In the genomic region with DNA sequence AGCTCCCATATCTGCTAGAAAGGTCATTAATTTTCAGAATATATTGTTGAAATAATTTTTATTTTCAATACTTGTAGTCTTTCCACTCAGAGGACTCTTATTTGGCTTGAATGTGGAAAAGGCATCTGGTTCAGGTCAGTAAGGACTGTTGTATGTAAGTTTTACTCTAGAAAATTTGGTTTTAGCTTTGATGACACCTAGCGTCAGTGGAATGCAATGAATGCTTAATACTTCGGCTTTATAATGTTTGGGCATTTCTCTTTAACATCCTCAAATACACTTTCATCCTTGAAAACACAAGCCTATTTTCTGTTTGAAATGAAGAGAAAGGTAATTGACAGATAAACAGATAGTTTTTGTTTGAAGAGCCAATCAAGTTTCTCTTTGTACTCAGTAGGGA, we compare ENCODE assay signal across 14 cellular contexts.
DNase-seq lines count a peak whose midpoint lies in the region; ATAC-seq, FAIRE-seq and TF ChIP-seq lines count a peak whose summit lies in the region.
"Had no signal": no experiment of that assay in that cellular context is flagged by ENCODE, and none has a peak within 500 bp of the region (broad histone marks: within the 10 kb centered on the region; RNA-seq: fewer than 3 reads in every experiment).

No MANE protein-coding gene starts in this region.

- H4K91ac ChIP-seq in H1 (replicated peaks; ENCODE audit: insufficient read length, low read length): no peak overlapping the region

- H3K4me1 ChIP-seq in H1 (replicated peaks in 1 of 4; ENCODE audit: control insufficient read depth in 3 of 4, insufficient read depth in 4 of 4, low read length in 3 of 4) (no peaks in the 10 kb centered on the region; a peak in 1 of 7 replicates), Peyer's patch (no peaks in the 10 kb centered on the region)

- H3K9me3 ChIP-seq in H1 (ENCODE audit: insufficient read depth in 2 of 2, low read depth in 1 of 2, low read length in 1 of 2) (no peaks in the 10 kb centered on the region), Peyer's patch (no peaks in the 10 kb centered on the region)

- FAIRE-seq in H1 (lab: Jason Lieb, UNC): no peak
- FAIRE-seq: GM12878, HepG2 had no signal

- H3K9ac ChIP-seq in H1 (replicated peaks in 1 of 4; ENCODE audit: extremely low read depth in 1 of 4, low read depth in 3 of 4, low read length in 3 of 4): no peak overlapping the region

- H4K8ac ChIP-seq in H1 (ENCODE audit: extremely low read depth, insufficient read depth, low read length): no peak overlapping the region

- TF ChIP-seq RAD21 in H1 (IDR thresholded peaks at IDR 0.05 in 1 of 2, conservative IDR thresholded peaks at IDR 0.05 in 1 of 2; ENCODE audit: low read depth in 2 of 2, low read length in 2 of 2): peak; percentile 30 to 34

- H3K36me3 ChIP-seq in H1 (ENCODE audit: control insufficient read depth in 2 of 4, insufficient read depth in 4 of 4, low read length in 3 of 4): peaks cover 0 to 12% (median 0%) of the 10 kb centered on the region in 4 experiments; a peak in 1 of 8 replicates
- H3K36me3 ChIP-seq in Peyer's patch: no peaks in the 10 kb centered on the region

- H3K56ac ChIP-seq in H1 (replicated peaks; ENCODE audit: insufficient read length, low read depth, low read length): no peak overlapping the region

- no peak for ATAC-seq in GM21447 (IDR thresholded peaks at IDR 0.05; ENCODE audit: unreplicated experiment)
- ATAC-seq in stimulated activated naive CD8-positive, alpha-beta T cell treated with anti-CD3 and anti-CD28 coated beads, Interleukin-15, Interleukin-2, amounts not matched to agents 100 U/mL and 50 U/mL, for 24 hours: no peak
- ATAC-seq: GM12878, HepG2 had no signal

- H2AFZ ChIP-seq in H1 (ENCODE audit: low read length): no peak overlapping the region

- no peaks in the 10 kb centered on the region for H4K20me1 ChIP-seq in H1 (replicated peaks in 1 of 2; ENCODE audit: control insufficient read depth in 1 of 2, insufficient read depth in 2 of 2, low read length in 2 of 2)

- H3K4me3 ChIP-seq in LNCaP clone FGC (ENCODE audit: low read depth, low read length): no peak overlapping the region
- no peak overlapping the region for H3K4me3 ChIP-seq in H1 (ENCODE audit: extremely low read depth in 1 of 4, insufficient read depth in 2 of 4, low read depth in 3 of 4, low read length in 4 of 4)
- H3K4me3 ChIP-seq in Peyer's patch: no peak overlapping the region
- H3K4me3 ChIP-seq: GM12878 had no signal

- H2AK5ac ChIP-seq in H1 (ENCODE audit: low read depth, low read length): no peak overlapping the region

- H3K23me2 ChIP-seq in H1 (ENCODE audit: low read depth, low read length): no peaks in the 10 kb centered on the region

- TF ChIP-seq POLR2A in H1 (IDR thresholded peaks at IDR 0.05; ENCODE audit: control extremely low read depth in 1 of 2, low read depth in 2 of 2, low read length in 2 of 2) (no peak), Peyer's patch (IDR thresholded peaks at IDR 0.05) (no peak)

- H2BK20ac ChIP-seq in H1 (ENCODE audit: low read length): no peak overlapping the region

- H2BK15ac ChIP-seq in H1 (ENCODE audit: low read length): no peak overlapping the region

- H3K4ac ChIP-seq in H1 (replicated peaks; ENCODE audit: insufficient read length, low read depth, low read length): no peak overlapping the region

- CTCF ChIA-PET in H1 (lab: Charles Lee; ENCODE audit: partially characterized antibody): interaction anchor here (0.7 to 3.5 kb wide), 16 partner anchors 8 to 853 kb away, joined by 3 to 31 read pairs (median 4); partner anchors contain the start of gene SRSF11

- no peak overlapping the region for H2BK5ac ChIP-seq in H1 (ENCODE audit: low read depth, low read length)

- DNase-seq in AG08396 (ENCODE audit: low spot score): peak; percentile 6
- no peak for DNase-seq in LNCaP clone FGC (ENCODE audit: low read depth)
- DNase-seq in H1 (ENCODE audit: low read depth in 1 of 2, low spot score in 2 of 2): no peak
- peak; percentile 31 for DNase-seq in midbrain (lab: John Stamatoyannopoulos, UW)
- no peak for DNase-seq in Peyer's patch
- DNase-seq in NCI-H82 treated with DMSO at 0.1 percent for 48 hours (lab: John Stamatoyannopoulos, UW; ENCODE audit: unreplicated experiment): no peak
- no peak for DNase-seq in stimulated activated naive CD8-positive, alpha-beta T cell treated with anti-CD3 and anti-CD28 coated beads, Interleukin-15, Interleukin-2, amounts not matched to agents 100 U/mL and 50 U/mL, for 24 hours
- DNase-seq: CD4-positive, alpha-beta T cell; NCI-H2081; posterior cingulate gyrus; RPMI8226 had no signal

- POLR2A ChIA-PET in H1 (lab: Charles Lee; ENCODE audit: partially characterized antibody): interaction anchor here (1.1 to 1.4 kb wide), 2 partner anchors 132 to 213 kb away, joined by 3 read pairs; partner anchors contain the start of gene ANKRD13C

- H3K27ac ChIP-seq in H1 (ENCODE audit: low read depth, low read length) (no peak overlapping the region), Peyer's patch (no peak overlapping the region)

- no peak overlapping the region for H3K23ac ChIP-seq in H1 (ENCODE audit: insufficient read length)

- H3K27me3 ChIP-seq in H1 (replicated peaks in 1 of 4; ENCODE audit: control insufficient read depth in 3 of 4, extremely low read depth in 1 of 4, insufficient read depth in 3 of 4, low read length in 3 of 4): no peaks in the 10 kb centered on the region
- H3K27me3 ChIP-seq in Peyer's patch: no peaks in the 10 kb centered on the region

- TF ChIP-seq EP300 in H1 (IDR thresholded peaks at IDR 0.05; ENCODE audit: borderline replicate concordance in 1 of 2, low read depth in 2 of 2, low read length in 2 of 2): no peak

- H3K14ac ChIP-seq in H1 (ENCODE audit: insufficient read length): no peak overlapping the region

- H3K79me1 ChIP-seq in H1 (ENCODE audit: low read depth, low read length): no peaks in the 10 kb centered on the region

- H4K5ac ChIP-seq in H1 (ENCODE audit: insufficient read length, low read depth, low read length): no peak overlapping the region

- 64% methylated on average over 2 of the region's 2 CpGs; no CpG with 5 or more reads in 1 of the 2 experiments for WGBS in H1 (ENCODE audit: extremely low coverage in 1 of 2, insufficient coverage in 1 of 2, insufficient read length in 1 of 2, insufficient replicate concordance in 2 of 2, low coverage in 1 of 2, low lambda C conversion rate in 2 of 2, missing lambda C conversion rate in 1 of 2), 2 experiments

- TF ChIP-seq CTCF in LNCaP clone FGC (IDR thresholded peaks at IDR 0.05; ENCODE audit: control insufficient read depth, extremely low read depth, insufficient read depth): peak; percentile 45
- peak in 1 of 3 experiments; percentile 24; a peak in 1 of 4 replicates for TF ChIP-seq CTCF in H1 (IDR thresholded peaks at IDR 0.05; ENCODE audit: control extremely low read depth in 1 of 3, insufficient read depth in 1 of 3, low read depth in 1 of 3, low read length in 3 of 3)
- TF ChIP-seq CTCF in Peyer's patch (IDR thresholded peaks at IDR 0.05): no peak

- no peak overlapping the region for H2BK120ac ChIP-seq in H1 (replicated peaks; ENCODE audit: low read depth, low read length)

- H3K18ac ChIP-seq in H1 (ENCODE audit: extremely low read depth, low read length): no peak overlapping the region

- H3K79me2 ChIP-seq in H1 (ENCODE audit: control insufficient read depth in 1 of 2, insufficient read depth in 2 of 2, low read length in 2 of 2): no peaks in the 10 kb centered on the region

- no peak overlapping the region for H3K4me2 ChIP-seq in H1 (ENCODE audit: insufficient read depth in 1 of 2, low read depth in 2 of 2, low read length in 2 of 2)

- H2BK12ac ChIP-seq in H1 (ENCODE audit: low read depth, low read length): no peak overlapping the region

TF ChIP-seq in H1, 55 proteins besides CTCF, POLR2A, EP300 and RAD21 (continues in another document):
- no peak for TF ChIP-seq YY1 (IDR thresholded peaks at IDR 0.05; ENCODE audit: low read depth, low read length)
- TF ChIP-seq RXRA (IDR thresholded peaks at IDR 0.05; ENCODE audit: insufficient read depth, low read depth, low read length): no peak
- TF ChIP-seq EGR1 (IDR thresholded peaks at IDR 0.05; ENCODE audit: borderline replicate concordance, low read depth, low read length): no peak
- TF ChIP-seq BACH1 (IDR thresholded peaks at IDR 0.05; ENCODE audit: low read length): no peak
- no peak for TF ChIP-seq TBP (IDR thresholded peaks at IDR 0.05; ENCODE audit: low read depth, low read length)
- no peak for TF ChIP-seq PHF8 (conservative IDR thresholded peaks at IDR 0.05; ENCODE audit: low read depth, low read length)
- no peak for TF ChIP-seq TCF12 (IDR thresholded peaks at IDR 0.05; ENCODE audit: low read depth, low read length)
- no peak for TF ChIP-seq CREB1 (IDR thresholded peaks at IDR 0.05)
- TF ChIP-seq MAFK (IDR thresholded peaks at IDR 0.05; ENCODE audit: low read depth, low read length): no peak
- no peak for TF ChIP-seq CEBPB (IDR thresholded peaks at IDR 0.05; ENCODE audit: low read depth, low read length)

Comparison
In these comparisons a context has a peak if more than half of its experiments do, and no peak if none do; other contexts are left out.
1. DNase-seq: peak in AG08396 (single experiment) and midbrain (single experiment); none in LNCaP clone FGC (single experiment), H1 (0 of 2), Peyer's patch (0 of 3), NCI-H82 treated with DMSO at 0.1 percent for 48 hours (single experiment) and stimulated activated naive CD8-positive, alpha-beta T cell treated with anti-CD3 and anti-CD28 coated beads, Interleukin-15, Interleukin-2, amounts not matched to agents 100 U/mL and 50 U/mL, for 24 hours (single experiment).